Comparison of ENCODE assay signal across 8 cellular contexts in genomic region chr7:140541513-140542192, GRCh38.
A peak's percentile ranks its signal among the peaks of the same experiment; 100 is the strongest.
DNase-seq lines count a peak whose midpoint lies in the region; ATAC-seq lines count a peak whose summit lies in the region.

No MANE protein-coding gene starts in this region.

- intact Hi-C loops in Right ventricle myocardium superior (cut with DNase I), result no loop called here

- ATAC-seq in Right ventricle myocardium superior (ENCODE audit: poor library complexity) (peak; percentile 78), GM21737 (IDR thresholded peaks at IDR 0.05; ENCODE audit: unreplicated experiment) (no peak)

- DNase-seq in NCI-H2081 (lab: John Stamatoyannopoulos, UW) (peak; percentile 47 to 56), NCI-H2081 treated with DMSO at 0.1 percent for 48 hours (lab: John Stamatoyannopoulos, UW) (no peak), SK-N-DZ (ENCODE audit: low spot score) (peak; percentile 95), Right ventricle myocardium superior (peak; percentile 68), renal cortical epithelial cell (ENCODE audit: low read depth) (peak; percentile 87), midbrain (lab: John Stamatoyannopoulos, UW) (no peak)
- no peak for DNase-seq in activated CD4-positive, alpha-beta T cell treated with anti-CD3 and anti-CD28 coated beads for 1 hour

Comparison
In these comparisons a context has a peak if more than half of its experiments do, and no peak if none do; other contexts are left out.
1. DNase-seq: peak in NCI-H2081 (2 of 2), SK-N-DZ (single experiment), Right ventricle myocardium superior (single experiment) and renal cortical epithelial cell (single experiment); none in NCI-H2081 treated with DMSO at 0.1 percent for 48 hours (single experiment), midbrain (single experiment) and activated CD4-positive, alpha-beta T cell treated with anti-CD3 and anti-CD28 coated beads for 1 hour (single experiment).